1 cellular context compared by ENCODE assay signal in the genomic region with DNA sequence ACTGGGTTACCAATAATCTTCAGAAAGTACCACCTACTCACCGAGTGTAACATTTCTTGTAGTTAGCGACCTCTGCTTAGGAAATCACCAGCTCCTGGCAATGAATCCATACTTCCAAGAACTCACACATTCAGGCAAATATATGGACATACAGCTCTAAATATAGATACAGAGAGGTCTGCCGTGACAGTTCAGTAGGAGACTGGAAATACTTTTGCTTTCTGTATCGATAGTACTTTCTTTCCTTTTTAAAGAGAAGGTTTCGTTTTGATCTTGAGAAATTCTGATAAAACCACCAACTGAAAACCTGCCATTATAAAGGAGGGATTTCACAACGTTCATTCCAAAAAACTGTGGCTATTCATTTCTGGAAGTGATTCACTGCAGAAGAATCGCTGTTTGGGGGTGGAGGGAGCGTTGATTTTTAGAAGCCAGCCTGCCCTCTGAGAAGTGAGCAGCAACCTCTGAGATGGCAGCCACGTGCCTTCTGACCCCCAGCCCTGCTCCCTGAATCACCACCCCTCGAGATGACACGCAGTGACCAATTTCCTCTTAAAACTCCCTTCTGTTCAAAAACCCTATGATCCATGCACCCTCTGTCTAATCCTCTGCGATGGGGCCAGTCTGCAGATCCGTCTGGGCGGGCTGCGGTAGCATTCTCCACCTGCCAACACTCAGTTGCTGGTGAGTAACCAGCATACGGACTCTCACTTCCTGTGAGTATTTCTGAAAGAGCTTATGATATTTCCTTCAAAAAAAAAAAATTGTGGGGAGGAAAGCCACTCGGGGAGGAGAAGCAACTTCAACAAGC.
A peak's percentile ranks its signal among the peaks of the same experiment; 100 is the strongest.
TF ChIP-seq lines count a peak whose summit lies in the region.

No MANE protein-coding gene starts in this region.

TF ChIP-seq in HepG2, 621 proteins besides CTCF, POLR2A, EP300 and RAD21 (continued from another document and continues in another):
- TF ChIP-seq, protein P1, sequence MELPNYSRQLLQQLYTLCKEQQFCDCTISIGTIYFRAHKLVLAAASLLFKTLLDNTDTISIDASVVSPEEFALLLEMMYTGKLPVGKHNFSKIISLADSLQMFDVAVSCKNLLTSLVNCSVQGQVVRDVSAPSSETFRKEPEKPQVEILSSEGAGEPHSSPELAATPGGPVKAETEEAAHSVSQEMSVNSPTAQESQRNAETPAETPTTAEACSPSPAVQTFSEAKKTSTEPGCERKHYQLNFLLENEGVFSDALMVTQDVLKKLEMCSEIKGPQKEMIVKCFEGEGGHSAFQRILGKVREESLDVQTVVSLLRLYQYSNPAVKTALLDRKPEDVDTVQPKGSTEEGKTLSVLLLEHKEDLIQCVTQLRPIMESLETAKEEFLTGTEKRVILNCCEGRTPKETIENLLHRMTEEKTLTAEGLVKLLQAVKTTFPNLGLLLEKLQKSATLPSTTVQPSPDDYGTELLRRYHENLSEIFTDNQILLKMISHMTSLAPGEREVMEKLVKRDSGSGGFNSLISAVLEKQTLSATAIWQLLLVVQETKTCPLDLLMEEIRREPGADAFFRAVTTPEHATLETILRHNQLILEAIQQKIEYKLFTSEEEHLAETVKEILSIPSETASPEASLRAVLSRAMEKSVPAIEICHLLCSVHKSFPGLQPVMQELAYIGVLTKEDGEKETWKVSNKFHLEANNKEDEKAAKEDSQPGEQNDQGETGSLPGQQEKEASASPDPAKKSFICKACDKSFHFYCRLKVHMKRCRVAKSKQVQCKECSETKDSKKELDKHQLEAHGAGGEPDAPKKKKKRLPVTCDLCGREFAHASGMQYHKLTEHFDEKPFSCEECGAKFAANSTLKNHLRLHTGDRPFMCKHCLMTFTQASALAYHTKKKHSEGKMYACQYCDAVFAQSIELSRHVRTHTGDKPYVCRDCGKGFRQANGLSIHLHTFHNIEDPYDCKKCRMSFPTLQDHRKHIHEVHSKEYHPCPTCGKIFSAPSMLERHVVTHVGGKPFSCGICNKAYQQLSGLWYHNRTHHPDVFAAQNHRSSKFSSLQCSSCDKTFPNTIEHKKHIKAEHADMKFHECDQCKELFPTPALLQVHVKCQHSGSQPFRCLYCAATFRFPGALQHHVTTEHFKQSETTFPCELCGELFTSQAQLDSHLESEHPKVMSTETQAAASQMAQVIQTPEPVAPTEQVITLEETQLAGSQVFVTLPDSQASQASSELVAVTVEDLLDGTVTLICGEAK (IDR thresholded peaks at IDR 0.05): no peak
- TF ChIP-seq, protein P1 (CRISPR knock-in tag; IDR thresholded peaks at IDR 0.05): no peak
- TF ChIP-seq GFI1 (CRISPR knock-in tag; IDR thresholded peaks at IDR 0.05; ENCODE audit: borderline replicate concordance) (no peak), YEATS4 (CRISPR knock-in tag; IDR thresholded peaks at IDR 0.05; ENCODE audit: borderline replicate concordance) (no peak), SMAD1 (CRISPR knock-in tag; IDR thresholded peaks at IDR 0.05; ENCODE audit: borderline replicate concordance, low read depth) (no peak), MYC (CRISPR knock-in tag; IDR thresholded peaks at IDR 0.05; ENCODE audit: borderline replicate concordance) (peak; percentile 86; the same call in 1 of the 2 replicates), ARNT2 (CRISPR knock-in tag; IDR thresholded peaks at IDR 0.05; ENCODE audit: low read depth) (no peak), NKX3-1 (CRISPR knock-in tag; IDR thresholded peaks at IDR 0.05) (no peak), TCF12 (IDR thresholded peaks at IDR 0.05) (no peak), TCF12 (CRISPR knock-in tag; IDR thresholded peaks at IDR 0.05) (no peak), ZNF83 (CRISPR knock-in tag; IDR thresholded peaks at IDR 0.05; ENCODE audit: borderline replicate concordance) (no peak), THYN1 (CRISPR knock-in tag; IDR thresholded peaks at IDR 0.05; ENCODE audit: borderline replicate concordance, low read depth) (no peak), ZNF556 (CRISPR knock-in tag; IDR thresholded peaks at IDR 0.05; ENCODE audit: borderline replicate concordance) (no peak), TEAD3 (CRISPR knock-in tag; optimal IDR thresholded peaks at IDR 0.05; ENCODE audit: borderline replicate concordance) (peak; percentile 74), ZFY (CRISPR knock-in tag; IDR thresholded peaks at IDR 0.05) (no peak), ZNF775 (CRISPR knock-in tag; IDR thresholded peaks at IDR 0.05; ENCODE audit: borderline replicate concordance) (no peak), NR2C2 (CRISPR knock-in tag; IDR thresholded peaks at IDR 0.05; ENCODE audit: borderline replicate concordance) (peak; percentile 62), ATF7-NPFF (CRISPR knock-in tag; IDR thresholded peaks at IDR 0.05; ENCODE audit: low read depth) (no peak), SMARCE1 (IDR thresholded peaks at IDR 0.05; ENCODE audit: borderline replicate concordance) (no peak), REPIN1 (CRISPR knock-in tag; IDR thresholded peaks at IDR 0.05; ENCODE audit: borderline replicate concordance, low read depth) (no peak), ZNF614 (CRISPR knock-in tag; IDR thresholded peaks at IDR 0.05; ENCODE audit: borderline replicate concordance) (0 out of 2 replicates have a peak, but pooled peaks have one; percentile 14), SP140L (CRISPR knock-in tag; IDR thresholded peaks at IDR 0.05; ENCODE audit: borderline replicate concordance) (no peak), NR1H2 (CRISPR knock-in tag; IDR thresholded peaks at IDR 0.05; ENCODE audit: borderline replicate concordance, low read depth) (no peak), ZNF335 (CRISPR knock-in tag; IDR thresholded peaks at IDR 0.05) (no peak), RCOR2 (CRISPR knock-in tag; IDR thresholded peaks at IDR 0.05) (no peak), ARHGAP35 (CRISPR knock-in tag; IDR thresholded peaks at IDR 0.05; ENCODE audit: borderline replicate concordance) (no peak), MIER3 (CRISPR knock-in tag; IDR thresholded peaks at IDR 0.05; ENCODE audit: borderline replicate concordance) (peak; percentile 16; the same call in 1 of the 2 replicates), MXI1 (IDR thresholded peaks at IDR 0.05; ENCODE audit: borderline replicate concordance, low read depth, low read length) (peak; percentile 43; the same call in 1 of the 3 replicates)
- TF ChIP-seq, protein P2, sequence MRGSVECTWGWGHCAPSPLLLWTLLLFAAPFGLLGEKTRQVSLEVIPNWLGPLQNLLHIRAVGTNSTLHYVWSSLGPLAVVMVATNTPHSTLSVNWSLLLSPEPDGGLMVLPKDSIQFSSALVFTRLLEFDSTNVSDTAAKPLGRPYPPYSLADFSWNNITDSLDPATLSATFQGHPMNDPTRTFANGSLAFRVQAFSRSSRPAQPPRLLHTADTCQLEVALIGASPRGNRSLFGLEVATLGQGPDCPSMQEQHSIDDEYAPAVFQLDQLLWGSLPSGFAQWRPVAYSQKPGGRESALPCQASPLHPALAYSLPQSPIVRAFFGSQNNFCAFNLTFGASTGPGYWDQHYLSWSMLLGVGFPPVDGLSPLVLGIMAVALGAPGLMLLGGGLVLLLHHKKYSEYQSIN (CRISPR knock-in tag; IDR thresholded peaks at IDR 0.05; ENCODE audit: borderline replicate concordance): no peak
- TF ChIP-seq, protein P3, sequence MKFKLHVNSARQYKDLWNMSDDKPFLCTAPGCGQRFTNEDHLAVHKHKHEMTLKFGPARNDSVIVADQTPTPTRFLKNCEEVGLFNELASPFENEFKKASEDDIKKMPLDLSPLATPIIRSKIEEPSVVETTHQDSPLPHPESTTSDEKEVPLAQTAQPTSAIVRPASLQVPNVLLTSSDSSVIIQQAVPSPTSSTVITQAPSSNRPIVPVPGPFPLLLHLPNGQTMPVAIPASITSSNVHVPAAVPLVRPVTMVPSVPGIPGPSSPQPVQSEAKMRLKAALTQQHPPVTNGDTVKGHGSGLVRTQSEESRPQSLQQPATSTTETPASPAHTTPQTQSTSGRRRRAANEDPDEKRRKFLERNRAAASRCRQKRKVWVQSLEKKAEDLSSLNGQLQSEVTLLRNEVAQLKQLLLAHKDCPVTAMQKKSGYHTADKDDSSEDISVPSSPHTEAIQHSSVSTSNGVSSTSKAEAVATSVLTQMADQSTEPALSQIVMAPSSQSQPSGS (CRISPR knock-in tag; IDR thresholded peaks at IDR 0.05): no peak
- TF ChIP-seq, protein P4, sequence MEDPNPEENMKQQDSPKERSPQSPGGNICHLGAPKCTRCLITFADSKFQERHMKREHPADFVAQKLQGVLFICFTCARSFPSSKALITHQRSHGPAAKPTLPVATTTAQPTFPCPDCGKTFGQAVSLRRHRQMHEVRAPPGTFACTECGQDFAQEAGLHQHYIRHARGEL (CRISPR knock-in tag; IDR thresholded peaks at IDR 0.05): no peak
- TF ChIP-seq, protein P5, sequence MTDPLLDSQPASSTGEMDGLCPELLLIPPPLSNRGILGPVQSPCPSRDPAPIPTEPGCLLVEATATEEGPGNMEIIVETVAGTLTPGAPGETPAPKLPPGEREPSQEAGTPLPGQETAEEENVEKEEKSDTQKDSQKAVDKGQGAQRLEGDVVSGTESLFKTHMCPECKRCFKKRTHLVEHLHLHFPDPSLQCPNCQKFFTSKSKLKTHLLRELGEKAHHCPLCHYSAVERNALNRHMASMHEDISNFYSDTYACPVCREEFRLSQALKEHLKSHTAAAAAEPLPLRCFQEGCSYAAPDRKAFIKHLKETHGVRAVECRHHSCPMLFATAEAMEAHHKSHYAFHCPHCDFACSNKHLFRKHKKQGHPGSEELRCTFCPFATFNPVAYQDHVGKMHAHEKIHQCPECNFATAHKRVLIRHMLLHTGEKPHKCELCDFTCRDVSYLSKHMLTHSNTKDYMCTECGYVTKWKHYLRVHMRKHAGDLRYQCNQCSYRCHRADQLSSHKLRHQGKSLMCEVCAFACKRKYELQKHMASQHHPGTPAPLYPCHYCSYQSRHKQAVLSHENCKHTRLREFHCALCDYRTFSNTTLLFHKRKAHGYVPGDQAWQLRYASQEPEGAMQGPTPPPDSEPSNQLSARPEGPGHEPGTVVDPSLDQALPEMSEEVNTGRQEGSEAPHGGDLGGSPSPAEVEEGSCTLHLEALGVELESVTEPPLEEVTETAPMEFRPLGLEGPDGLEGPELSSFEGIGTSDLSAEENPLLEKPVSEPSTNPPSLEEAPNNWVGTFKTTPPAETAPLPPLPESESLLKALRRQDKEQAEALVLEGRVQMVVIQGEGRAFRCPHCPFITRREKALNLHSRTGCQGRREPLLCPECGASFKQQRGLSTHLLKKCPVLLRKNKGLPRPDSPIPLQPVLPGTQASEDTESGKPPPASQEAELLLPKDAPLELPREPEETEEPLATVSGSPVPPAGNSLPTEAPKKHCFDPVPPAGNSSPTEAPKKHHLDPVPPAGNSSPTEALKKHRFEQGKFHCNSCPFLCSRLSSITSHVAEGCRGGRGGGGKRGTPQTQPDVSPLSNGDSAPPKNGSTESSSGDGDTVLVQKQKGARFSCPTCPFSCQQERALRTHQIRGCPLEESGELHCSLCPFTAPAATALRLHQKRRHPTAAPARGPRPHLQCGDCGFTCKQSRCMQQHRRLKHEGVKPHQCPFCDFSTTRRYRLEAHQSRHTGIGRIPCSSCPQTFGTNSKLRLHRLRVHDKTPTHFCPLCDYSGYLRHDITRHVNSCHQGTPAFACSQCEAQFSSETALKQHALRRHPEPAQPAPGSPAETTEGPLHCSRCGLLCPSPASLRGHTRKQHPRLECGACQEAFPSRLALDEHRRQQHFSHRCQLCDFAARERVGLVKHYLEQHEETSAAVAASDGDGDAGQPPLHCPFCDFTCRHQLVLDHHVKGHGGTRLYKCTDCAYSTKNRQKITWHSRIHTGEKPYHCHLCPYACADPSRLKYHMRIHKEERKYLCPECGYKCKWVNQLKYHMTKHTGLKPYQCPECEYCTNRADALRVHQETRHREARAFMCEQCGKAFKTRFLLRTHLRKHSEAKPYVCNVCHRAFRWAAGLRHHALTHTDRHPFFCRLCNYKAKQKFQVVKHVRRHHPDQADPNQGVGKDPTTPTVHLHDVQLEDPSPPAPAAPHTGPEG (CRISPR knock-in tag; IDR thresholded peaks at IDR 0.05): no peak
- TF ChIP-seq, protein P6, sequence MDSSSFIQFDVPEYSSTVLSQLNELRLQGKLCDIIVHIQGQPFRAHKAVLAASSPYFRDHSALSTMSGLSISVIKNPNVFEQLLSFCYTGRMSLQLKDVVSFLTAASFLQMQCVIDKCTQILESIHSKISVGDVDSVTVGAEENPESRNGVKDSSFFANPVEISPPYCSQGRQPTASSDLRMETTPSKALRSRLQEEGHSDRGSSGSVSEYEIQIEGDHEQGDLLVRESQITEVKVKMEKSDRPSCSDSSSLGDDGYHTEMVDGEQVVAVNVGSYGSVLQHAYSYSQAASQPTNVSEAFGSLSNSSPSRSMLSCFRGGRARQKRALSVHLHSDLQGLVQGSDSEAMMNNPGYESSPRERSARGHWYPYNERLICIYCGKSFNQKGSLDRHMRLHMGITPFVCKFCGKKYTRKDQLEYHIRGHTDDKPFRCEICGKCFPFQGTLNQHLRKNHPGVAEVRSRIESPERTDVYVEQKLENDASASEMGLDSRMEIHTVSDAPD (CRISPR knock-in tag; IDR thresholded peaks at IDR 0.05): peak; percentile 53; the same call in 1 of the 2 replicates
- TF ChIP-seq, protein P7, sequence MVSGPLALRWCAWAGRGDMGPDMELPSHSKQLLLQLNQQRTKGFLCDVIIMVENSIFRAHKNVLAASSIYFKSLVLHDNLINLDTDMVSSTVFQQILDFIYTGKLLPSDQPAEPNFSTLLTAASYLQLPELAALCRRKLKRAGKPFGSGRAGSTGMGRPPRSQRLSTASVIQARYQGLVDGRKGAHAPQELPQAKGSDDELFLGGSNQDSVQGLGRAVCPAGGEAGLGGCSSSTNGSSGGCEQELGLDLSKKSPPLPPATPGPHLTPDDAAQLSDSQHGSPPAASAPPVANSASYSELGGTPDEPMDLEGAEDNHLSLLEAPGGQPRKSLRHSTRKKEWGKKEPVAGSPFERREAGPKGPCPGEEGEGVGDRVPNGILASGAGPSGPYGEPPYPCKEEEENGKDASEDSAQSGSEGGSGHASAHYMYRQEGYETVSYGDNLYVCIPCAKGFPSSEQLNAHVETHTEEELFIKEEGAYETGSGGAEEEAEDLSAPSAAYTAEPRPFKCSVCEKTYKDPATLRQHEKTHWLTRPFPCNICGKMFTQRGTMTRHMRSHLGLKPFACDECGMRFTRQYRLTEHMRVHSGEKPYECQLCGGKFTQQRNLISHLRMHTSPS (CRISPR knock-in tag; IDR thresholded peaks at IDR 0.05; ENCODE audit: low read depth): no peak
